1 cellular context compared by ENCODE assay signal in the genomic region with DNA sequence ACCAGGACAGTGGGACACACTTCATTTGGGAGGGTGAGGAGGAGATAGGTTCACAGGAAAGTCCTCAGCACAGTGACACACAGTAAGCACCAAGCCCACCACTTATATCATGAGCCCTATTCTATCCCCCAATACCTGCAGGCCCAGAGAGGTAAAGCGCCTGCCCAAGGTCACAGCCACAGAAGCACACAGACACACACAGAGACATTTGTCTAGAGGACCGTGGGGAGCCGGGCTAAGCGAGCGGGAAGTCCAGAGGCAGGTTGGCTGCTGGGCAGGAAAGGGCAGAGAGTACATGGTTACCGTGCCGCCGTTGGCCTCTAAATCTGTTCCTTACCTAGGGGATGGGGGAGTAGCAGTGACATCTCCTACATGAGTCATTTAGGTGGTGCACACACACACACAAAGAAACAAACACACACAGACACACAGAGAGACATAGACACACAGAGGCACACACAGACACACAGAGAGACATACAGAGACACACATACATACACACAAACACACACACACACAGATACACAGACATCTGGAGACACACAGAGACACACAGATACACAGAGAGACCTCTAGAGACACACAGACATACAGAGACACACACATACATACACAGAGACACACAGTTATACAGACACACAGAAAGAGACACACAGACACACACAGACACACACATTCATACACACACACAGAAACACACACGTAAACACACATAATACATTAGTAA.
TF ChIP-seq lines count a peak whose summit lies in the region.

No MANE protein-coding gene starts in this region.

TF ChIP-seq in K562, 482 proteins besides CTCF, POLR2A, EP300 and RAD21 (continued from another document and continues in another):
- TF ChIP-seq THRAP3 (IDR thresholded peaks at IDR 0.05; ENCODE audit: borderline replicate concordance) (0 out of 2 replicates have a peak, but pooled peaks have one; percentile 49), HMG20A (CRISPR knock-in tag; conservative IDR thresholded peaks at IDR 0.05) (no peak), U2AF1 (optimal IDR thresholded peaks at IDR 0.05; ENCODE audit: low read depth, low read length) (no peak), NFYB (IDR thresholded peaks at IDR 0.05; ENCODE audit: extremely low read depth, insufficient read length) (no peak), ZC3H11A (IDR thresholded peaks at IDR 0.05; ENCODE audit: low read depth, low read length) (no peak), ZFP30 (CRISPR knock-in tag; IDR thresholded peaks at IDR 0.05; ENCODE audit: borderline replicate concordance) (no peak), SNRNP70 (optimal IDR thresholded peaks at IDR 0.05; ENCODE audit: low read depth, low read length) (no peak), TSC22D4 (tag; IDR thresholded peaks at IDR 0.05) (peak; percentile 80; the same call in 1 of the 2 replicates), ARID1B (IDR thresholded peaks at IDR 0.05) (0 out of 2 replicates have a peak, but pooled peaks have one; percentile 55), MXI1 (IDR thresholded peaks at IDR 0.05; ENCODE audit: low read depth, low read length) (no peak), ELF2 (CRISPR knock-in tag; IDR thresholded peaks at IDR 0.05) (no peak), SMARCE1 (IDR thresholded peaks at IDR 0.05) (peak; percentile 57; the same call in 1 of the 2 replicates), POLR2AphosphoS5 (IDR thresholded peaks at IDR 0.05; ENCODE audit: control insufficient read depth, insufficient read depth, low read depth, low read length) (no peak), ERF (CRISPR knock-in tag; IDR thresholded peaks at IDR 0.05) (no peak), ZNF174 (CRISPR knock-in tag; IDR thresholded peaks at IDR 0.05) (no peak), BCOR (IDR thresholded peaks at IDR 0.05) (peak; percentile 32; the same call in 1 of the 2 replicates), ZNF124 (CRISPR knock-in tag; IDR thresholded peaks at IDR 0.05) (no peak), BRD9 (IDR thresholded peaks at IDR 0.05; ENCODE audit: low read depth, partially characterized antibody) (peak; percentile 91), CBX1 (IDR thresholded peaks at IDR 0.05; ENCODE audit: low read depth) (no peak), NELFE (IDR thresholded peaks at IDR 0.05; ENCODE audit: insufficient read depth, insufficient read length) (no peak), PHTF2 (CRISPR knock-in tag; IDR thresholded peaks at IDR 0.05) (no peak), NFE2L1 (tag; IDR thresholded peaks at IDR 0.05; ENCODE audit: borderline replicate concordance, low read depth) (no peak), KLF16 (IDR thresholded peaks at IDR 0.05) (no peak), MECOM (CRISPR knock-in tag; IDR thresholded peaks at IDR 0.05) (no peak), JUND (IDR thresholded peaks at IDR 0.05; ENCODE audit: borderline replicate concordance, low read depth, low read length) (0 out of 2 replicates have a peak, but pooled peaks have one; percentile 49), JUND (tag; IDR thresholded peaks at IDR 0.05; ENCODE audit: borderline replicate concordance, low read depth, low read length) (peak; percentile 49; the same call in 1 of the 3 replicates), RBM34 (IDR thresholded peaks at IDR 0.05; ENCODE audit: borderline replicate concordance, insufficient read depth, low read length) (no peak), U2AF2 (optimal IDR thresholded peaks at IDR 0.05; ENCODE audit: low read depth, low read length) (no peak), ZNF780A (CRISPR knock-in tag; IDR thresholded peaks at IDR 0.05) (no peak), KHSRP (IDR thresholded peaks at IDR 0.05) (no peak), OTX1 (CRISPR knock-in tag; IDR thresholded peaks at IDR 0.05) (no peak), ZEB2 (IDR thresholded peaks at IDR 0.05) (0 out of 2 replicates have a peak, but pooled peaks have one; percentile 42), XRCC5 (IDR thresholded peaks at IDR 0.05; ENCODE audit: low read depth, low read length) (no peak), DNMT1 (IDR thresholded peaks at IDR 0.05) (no peak), ZNF707 (CRISPR knock-in tag; conservative IDR thresholded peaks at IDR 0.05) (no peak), NFE2 (IDR thresholded peaks at IDR 0.05; ENCODE audit: low read depth) (no peak), ZNF431 (CRISPR knock-in tag; IDR thresholded peaks at IDR 0.05) (no peak), ETS2 (tag; IDR thresholded peaks at IDR 0.05; ENCODE audit: borderline replicate concordance, poor library complexity, severe bottlenecking) (no peak), HMGN3 (IDR thresholded peaks at IDR 0.05; ENCODE audit: borderline replicate concordance, extremely low read depth, insufficient read length, low read depth, low read length) (no peak)
- TF ChIP-seq, protein P1, sequence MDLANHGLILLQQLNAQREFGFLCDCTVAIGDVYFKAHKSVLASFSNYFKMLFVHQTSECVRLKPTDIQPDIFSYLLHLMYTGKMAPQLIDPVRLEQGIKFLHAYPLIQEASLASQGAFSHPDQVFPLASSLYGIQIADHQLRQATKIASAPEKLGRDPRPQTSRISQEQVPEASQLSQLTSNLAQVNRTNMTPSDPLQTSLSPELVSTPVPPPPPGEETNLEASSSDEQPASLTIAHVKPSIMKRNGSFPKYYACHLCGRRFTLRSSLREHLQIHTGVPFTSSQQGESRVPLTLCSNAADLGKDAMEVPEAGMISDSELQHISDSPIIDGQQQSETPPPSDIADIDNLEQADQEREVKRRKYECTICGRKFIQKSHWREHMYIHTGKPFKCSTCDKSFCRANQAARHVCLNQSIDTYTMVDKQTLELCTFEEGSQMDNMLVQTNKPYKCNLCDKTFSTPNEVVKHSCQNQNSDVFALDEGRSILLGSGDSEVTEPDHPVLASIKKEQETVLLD (IDR thresholded peaks at IDR 0.05) = peak; percentile 44; the same call in 1 of the 2 replicates
- TF ChIP-seq, protein P2, sequence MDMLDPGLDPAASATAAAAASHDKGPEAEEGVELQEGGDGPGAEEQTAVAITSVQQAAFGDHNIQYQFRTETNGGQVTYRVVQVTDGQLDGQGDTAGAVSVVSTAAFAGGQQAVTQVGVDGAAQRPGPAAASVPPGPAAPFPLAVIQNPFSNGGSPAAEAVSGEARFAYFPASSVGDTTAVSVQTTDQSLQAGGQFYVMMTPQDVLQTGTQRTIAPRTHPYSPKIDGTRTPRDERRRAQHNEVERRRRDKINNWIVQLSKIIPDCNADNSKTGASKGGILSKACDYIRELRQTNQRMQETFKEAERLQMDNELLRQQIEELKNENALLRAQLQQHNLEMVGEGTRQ (CRISPR knock-in tag; IDR thresholded peaks at IDR 0.05) = no peak
- TF ChIP-seq, protein P3, sequence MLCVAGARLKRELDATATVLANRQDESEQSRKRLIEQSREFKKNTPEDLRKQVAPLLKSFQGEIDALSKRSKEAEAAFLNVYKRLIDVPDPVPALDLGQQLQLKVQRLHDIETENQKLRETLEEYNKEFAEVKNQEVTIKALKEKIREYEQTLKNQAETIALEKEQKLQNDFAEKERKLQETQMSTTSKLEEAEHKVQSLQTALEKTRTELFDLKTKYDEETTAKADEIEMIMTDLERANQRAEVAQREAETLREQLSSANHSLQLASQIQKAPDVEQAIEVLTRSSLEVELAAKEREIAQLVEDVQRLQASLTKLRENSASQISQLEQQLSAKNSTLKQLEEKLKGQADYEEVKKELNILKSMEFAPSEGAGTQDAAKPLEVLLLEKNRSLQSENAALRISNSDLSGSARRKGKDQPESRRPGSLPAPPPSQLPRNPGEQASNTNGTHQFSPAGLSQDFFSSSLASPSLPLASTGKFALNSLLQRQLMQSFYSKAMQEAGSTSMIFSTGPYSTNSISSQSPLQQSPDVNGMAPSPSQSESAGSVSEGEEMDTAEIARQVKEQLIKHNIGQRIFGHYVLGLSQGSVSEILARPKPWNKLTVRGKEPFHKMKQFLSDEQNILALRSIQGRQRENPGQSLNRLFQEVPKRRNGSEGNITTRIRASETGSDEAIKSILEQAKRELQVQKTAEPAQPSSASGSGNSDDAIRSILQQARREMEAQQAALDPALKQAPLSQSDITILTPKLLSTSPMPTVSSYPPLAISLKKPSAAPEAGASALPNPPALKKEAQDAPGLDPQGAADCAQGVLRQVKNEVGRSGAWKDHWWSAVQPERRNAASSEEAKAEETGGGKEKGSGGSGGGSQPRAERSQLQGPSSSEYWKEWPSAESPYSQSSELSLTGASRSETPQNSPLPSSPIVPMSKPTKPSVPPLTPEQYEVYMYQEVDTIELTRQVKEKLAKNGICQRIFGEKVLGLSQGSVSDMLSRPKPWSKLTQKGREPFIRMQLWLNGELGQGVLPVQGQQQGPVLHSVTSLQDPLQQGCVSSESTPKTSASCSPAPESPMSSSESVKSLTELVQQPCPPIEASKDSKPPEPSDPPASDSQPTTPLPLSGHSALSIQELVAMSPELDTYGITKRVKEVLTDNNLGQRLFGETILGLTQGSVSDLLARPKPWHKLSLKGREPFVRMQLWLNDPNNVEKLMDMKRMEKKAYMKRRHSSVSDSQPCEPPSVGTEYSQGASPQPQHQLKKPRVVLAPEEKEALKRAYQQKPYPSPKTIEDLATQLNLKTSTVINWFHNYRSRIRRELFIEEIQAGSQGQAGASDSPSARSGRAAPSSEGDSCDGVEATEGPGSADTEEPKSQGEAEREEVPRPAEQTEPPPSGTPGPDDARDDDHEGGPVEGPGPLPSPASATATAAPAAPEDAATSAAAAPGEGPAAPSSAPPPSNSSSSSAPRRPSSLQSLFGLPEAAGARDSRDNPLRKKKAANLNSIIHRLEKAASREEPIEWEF (CRISPR knock-in tag; IDR thresholded peaks at IDR 0.05) = no peak
- TF ChIP-seq, protein P4, sequence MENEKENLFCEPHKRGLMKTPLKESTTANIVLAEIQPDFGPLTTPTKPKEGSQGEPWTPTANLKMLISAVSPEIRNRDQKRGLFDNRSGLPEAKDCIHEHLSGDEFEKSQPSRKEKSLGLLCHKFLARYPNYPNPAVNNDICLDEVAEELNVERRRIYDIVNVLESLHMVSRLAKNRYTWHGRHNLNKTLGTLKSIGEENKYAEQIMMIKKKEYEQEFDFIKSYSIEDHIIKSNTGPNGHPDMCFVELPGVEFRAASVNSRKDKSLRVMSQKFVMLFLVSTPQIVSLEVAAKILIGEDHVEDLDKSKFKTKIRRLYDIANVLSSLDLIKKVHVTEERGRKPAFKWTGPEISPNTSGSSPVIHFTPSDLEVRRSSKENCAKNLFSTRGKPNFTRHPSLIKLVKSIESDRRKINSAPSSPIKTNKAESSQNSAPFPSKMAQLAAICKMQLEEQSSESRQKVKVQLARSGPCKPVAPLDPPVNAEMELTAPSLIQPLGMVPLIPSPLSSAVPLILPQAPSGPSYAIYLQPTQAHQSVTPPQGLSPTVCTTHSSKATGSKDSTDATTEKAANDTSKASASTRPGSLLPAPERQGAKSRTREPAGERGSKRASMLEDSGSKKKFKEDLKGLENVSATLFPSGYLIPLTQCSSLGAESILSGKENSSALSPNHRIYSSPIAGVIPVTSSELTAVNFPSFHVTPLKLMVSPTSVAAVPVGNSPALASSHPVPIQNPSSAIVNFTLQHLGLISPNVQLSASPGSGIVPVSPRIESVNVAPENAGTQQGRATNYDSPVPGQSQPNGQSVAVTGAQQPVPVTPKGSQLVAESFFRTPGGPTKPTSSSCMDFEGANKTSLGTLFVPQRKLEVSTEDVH (IDR thresholded peaks at IDR 0.05; ENCODE audit: low read depth, partially characterized antibody) = no peak
- TF ChIP-seq, protein P5, sequence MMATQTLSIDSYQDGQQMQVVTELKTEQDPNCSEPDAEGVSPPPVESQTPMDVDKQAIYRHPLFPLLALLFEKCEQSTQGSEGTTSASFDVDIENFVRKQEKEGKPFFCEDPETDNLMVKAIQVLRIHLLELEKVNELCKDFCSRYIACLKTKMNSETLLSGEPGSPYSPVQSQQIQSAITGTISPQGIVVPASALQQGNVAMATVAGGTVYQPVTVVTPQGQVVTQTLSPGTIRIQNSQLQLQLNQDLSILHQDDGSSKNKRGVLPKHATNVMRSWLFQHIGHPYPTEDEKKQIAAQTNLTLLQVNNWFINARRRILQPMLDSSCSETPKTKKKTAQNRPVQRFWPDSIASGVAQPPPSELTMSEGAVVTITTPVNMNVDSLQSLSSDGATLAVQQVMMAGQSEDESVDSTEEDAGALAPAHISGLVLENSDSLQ (IDR thresholded peaks at IDR 0.05) = no peak
- TF ChIP-seq, protein P6, sequence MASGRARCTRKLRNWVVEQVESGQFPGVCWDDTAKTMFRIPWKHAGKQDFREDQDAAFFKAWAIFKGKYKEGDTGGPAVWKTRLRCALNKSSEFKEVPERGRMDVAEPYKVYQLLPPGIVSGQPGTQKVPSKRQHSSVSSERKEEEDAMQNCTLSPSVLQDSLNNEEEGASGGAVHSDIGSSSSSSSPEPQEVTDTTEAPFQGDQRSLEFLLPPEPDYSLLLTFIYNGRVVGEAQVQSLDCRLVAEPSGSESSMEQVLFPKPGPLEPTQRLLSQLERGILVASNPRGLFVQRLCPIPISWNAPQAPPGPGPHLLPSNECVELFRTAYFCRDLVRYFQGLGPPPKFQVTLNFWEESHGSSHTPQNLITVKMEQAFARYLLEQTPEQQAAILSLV (tag; IDR thresholded peaks at IDR 0.05) = no peak
- TF ChIP-seq, protein P7, sequence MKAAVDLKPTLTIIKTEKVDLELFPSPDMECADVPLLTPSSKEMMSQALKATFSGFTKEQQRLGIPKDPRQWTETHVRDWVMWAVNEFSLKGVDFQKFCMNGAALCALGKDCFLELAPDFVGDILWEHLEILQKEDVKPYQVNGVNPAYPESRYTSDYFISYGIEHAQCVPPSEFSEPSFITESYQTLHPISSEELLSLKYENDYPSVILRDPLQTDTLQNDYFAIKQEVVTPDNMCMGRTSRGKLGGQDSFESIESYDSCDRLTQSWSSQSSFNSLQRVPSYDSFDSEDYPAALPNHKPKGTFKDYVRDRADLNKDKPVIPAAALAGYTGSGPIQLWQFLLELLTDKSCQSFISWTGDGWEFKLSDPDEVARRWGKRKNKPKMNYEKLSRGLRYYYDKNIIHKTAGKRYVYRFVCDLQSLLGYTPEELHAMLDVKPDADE (conservative IDR thresholded peaks at IDR 0.05; ENCODE audit: control insufficient read depth, low read depth, low read length) = no peak
- TF ChIP-seq, protein P8, sequence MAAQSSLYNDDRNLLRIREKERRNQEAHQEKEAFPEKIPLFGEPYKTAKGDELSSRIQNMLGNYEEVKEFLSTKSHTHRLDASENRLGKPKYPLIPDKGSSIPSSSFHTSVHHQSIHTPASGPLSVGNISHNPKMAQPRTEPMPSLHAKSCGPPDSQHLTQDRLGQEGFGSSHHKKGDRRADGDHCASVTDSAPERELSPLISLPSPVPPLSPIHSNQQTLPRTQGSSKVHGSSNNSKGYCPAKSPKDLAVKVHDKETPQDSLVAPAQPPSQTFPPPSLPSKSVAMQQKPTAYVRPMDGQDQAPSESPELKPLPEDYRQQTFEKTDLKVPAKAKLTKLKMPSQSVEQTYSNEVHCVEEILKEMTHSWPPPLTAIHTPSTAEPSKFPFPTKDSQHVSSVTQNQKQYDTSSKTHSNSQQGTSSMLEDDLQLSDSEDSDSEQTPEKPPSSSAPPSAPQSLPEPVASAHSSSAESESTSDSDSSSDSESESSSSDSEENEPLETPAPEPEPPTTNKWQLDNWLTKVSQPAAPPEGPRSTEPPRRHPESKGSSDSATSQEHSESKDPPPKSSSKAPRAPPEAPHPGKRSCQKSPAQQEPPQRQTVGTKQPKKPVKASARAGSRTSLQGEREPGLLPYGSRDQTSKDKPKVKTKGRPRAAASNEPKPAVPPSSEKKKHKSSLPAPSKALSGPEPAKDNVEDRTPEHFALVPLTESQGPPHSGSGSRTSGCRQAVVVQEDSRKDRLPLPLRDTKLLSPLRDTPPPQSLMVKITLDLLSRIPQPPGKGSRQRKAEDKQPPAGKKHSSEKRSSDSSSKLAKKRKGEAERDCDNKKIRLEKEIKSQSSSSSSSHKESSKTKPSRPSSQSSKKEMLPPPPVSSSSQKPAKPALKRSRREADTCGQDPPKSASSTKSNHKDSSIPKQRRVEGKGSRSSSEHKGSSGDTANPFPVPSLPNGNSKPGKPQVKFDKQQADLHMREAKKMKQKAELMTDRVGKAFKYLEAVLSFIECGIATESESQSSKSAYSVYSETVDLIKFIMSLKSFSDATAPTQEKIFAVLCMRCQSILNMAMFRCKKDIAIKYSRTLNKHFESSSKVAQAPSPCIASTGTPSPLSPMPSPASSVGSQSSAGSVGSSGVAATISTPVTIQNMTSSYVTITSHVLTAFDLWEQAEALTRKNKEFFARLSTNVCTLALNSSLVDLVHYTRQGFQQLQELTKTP (IDR thresholded peaks at IDR 0.05; ENCODE audit: low read depth in 1 of 2, partially characterized antibody in 2 of 2) = no peak
